Comparison of ENCODE assay signal across 9 cellular contexts in the genomic region with DNA sequence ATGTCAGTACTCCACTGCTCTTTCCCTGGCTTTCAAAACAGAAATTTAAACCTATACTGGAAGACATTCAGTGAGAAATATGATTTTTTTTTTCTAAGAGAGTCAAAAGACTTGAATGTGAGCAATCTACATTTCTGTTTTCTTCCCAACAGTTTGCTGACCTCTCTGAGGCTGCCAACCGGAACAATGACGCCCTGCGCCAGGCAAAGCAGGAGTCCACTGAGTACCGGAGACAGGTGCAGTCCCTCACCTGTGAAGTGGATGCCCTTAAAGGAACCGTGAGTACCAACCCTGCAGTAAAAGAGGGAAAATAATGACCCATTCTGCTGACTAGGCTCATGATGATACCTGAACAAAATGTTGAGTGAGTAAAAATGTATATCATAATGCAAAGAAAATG. TPM values are rescaled to one million over a fixed set of nuclear protein-coding genes. Genes with fewer than 3 reads are reported as not detected.
DNase-seq lines count a peak whose midpoint lies in the region; ATAC-seq and TF ChIP-seq lines count a peak whose summit lies in the region.
"Had no signal": no experiment of that assay in that cellular context is flagged by ENCODE, and none has a peak within 500 bp of the region (broad histone marks: within the 10 kb centered on the region; RNA-seq: fewer than 3 reads in every experiment).

No MANE protein-coding gene starts in this region.

- peak overlapping the region in 3 of 4 donors; percentile 30 to 78 (median 74) for H3K4me3 Mint-ChIP-seq in CD4-positive, CD25-positive, alpha-beta regulatory T cell
- peak overlapping the region in 1 of 3 donors; percentile 25 for H3K4me3 Mint-ChIP-seq in T-cell

- H2AFZ ChIP-seq in fibroblast of lung (ENCODE audit: low read length) = no peak overlapping the region

- no peak overlapping the region for H3K4me3 ChIP-seq in CD4-positive, CD25-positive, alpha-beta regulatory T cell (ENCODE audit: low read depth, low read length)
- H3K4me3 ChIP-seq in fibroblast of lung (replicated peaks in 1 of 4; ENCODE audit: control extremely low read depth in 1 of 4, insufficient read depth in 1 of 4, low read depth in 3 of 4, low read length in 4 of 4) (peak overlapping the region; percentile 14 to 100 (median 26)), skeletal muscle cell (ENCODE audit: low read depth, low read length) (peak overlapping the region; percentile 97), lower leg skin (ENCODE audit: low read depth, poor library complexity, severe bottlenecking) (no peak overlapping the region), dorsolateral prefrontal cortex (peak overlapping the region in 15 of 59 donors; percentile 4 to 79 (median 62))

- H4K20me1 ChIP-seq in fibroblast of lung (ENCODE audit: control insufficient read depth, extremely low read depth, insufficient read depth, low read length) = peaks cover 23% of the 10 kb centered on the region

- H3K9me3 Mint-ChIP-seq in CD4-positive, CD25-positive, alpha-beta regulatory T cell = peaks cover 0 to 2% (median 0%) of the 10 kb centered on the region in 7 donors
- no peaks in the 10 kb centered on the region for H3K9me3 Mint-ChIP-seq in T-cell

- peak overlapping the region; percentile 71 for H3K4me2 ChIP-seq in fibroblast of lung (ENCODE audit: extremely low read depth, insufficient read depth, low read length)

- peaks cover 55% of the 10 kb centered on the region for H3K4me1 ChIP-seq in CD4-positive, CD25-positive, alpha-beta regulatory T cell (ENCODE audit: control insufficient read depth, insufficient read depth, low read length, poor library complexity, severe bottlenecking)
- peaks cover 10% of the 10 kb centered on the region for H3K4me1 ChIP-seq in fibroblast of lung (ENCODE audit: control insufficient read depth, extremely low read depth, insufficient read depth, low read length)

- CTCF ChIA-PET in T-cell (lab: Charles Lee) = no interaction called here

- peak overlapping the region; percentile 48 for H3K9ac ChIP-seq in fibroblast of lung (ENCODE audit: insufficient read depth, low read length)

- H3K36me3 Mint-ChIP-seq in CD4-positive, CD25-positive, alpha-beta regulatory T cell = peaks cover 44% of the 10 kb centered on the region
- H3K36me3 Mint-ChIP-seq in T-cell = peaks cover 58% of the 10 kb centered on the region

- no peak for TF ChIP-seq POLR2A in lower leg skin (IDR thresholded peaks at IDR 0.05)

- H3K27me3 ChIP-seq in CD4-positive, CD25-positive, alpha-beta regulatory T cell (ENCODE audit: control insufficient read depth, insufficient read depth, low read length) = no peaks in the 10 kb centered on the region
- no peaks in the 10 kb centered on the region for H3K27me3 ChIP-seq in fibroblast of lung (ENCODE audit: control insufficient read depth, insufficient read depth, low read length)
- peaks cover 0 to 80% (median 44%) of the 10 kb centered on the region in 45 donors for H3K27me3 ChIP-seq in dorsolateral prefrontal cortex

- WGBS in lower leg skin, 2 donors = 67 to 71% methylated on average over 5 of the region's 5 CpGs

- no peak for DNase-seq in CD4-positive, CD25-positive, alpha-beta regulatory T cell
- no peak for DNase-seq in T-cell
- no peak for DNase-seq in fibroblast of lung (ENCODE audit: low read depth in 2 of 2)
- no peak for DNase-seq in skeletal muscle cell (ENCODE audit: low read depth)
- no peak for DNase-seq in activated CD4-positive, CD25-positive, alpha-beta regulatory T cell (lab: John Stamatoyannopoulos, UW)
- DNase-seq in lower leg skin (ENCODE audit: low spot score in 2 of 2) = no peak
- no peak for DNase-seq in dorsolateral prefrontal cortex
- DNase-seq: NCI-H2081 had no signal

- intact Hi-C loops in lower leg skin (cut with DNase I; ENCODE audit: low total_unique reads) (no loop called here), dorsolateral prefrontal cortex (cut with DNase I) (no loop called here)

- no peak for ATAC-seq in CD4-positive, CD25-positive, alpha-beta regulatory T cell (ENCODE audit: low read depth in 2 of 2)
- no peak for ATAC-seq in T-cell (replicated peaks in 1 of 4)
- ATAC-seq in HG02852 (IDR thresholded peaks at IDR 0.05; ENCODE audit: unreplicated experiment) = no peak

- TF ChIP-seq CTCF in fibroblast of lung (conservative IDR thresholded peaks at IDR 0.05 in 1 of 2, IDR thresholded peaks at IDR 0.05 in 1 of 2; ENCODE audit: low read depth in 1 of 2, low read length in 2 of 2) (no peak), lower leg skin (IDR thresholded peaks at IDR 0.05) (no peak), dorsolateral prefrontal cortex (IDR thresholded peaks at IDR 0.05 in 54 of 56, conservative IDR thresholded peaks at IDR 0.05 in 2 of 56; ENCODE audit: low read depth in 1 of 56, partially characterized antibody in 56 of 56) (no peak)

- peaks cover 6% of the 10 kb centered on the region for H3K27me3 Mint-ChIP-seq in CD4-positive, CD25-positive, alpha-beta regulatory T cell
- no peaks in the 10 kb centered on the region for H3K27me3 Mint-ChIP-seq in T-cell

- H3K27ac Mint-ChIP-seq in CD4-positive, CD25-positive, alpha-beta regulatory T cell = peak overlapping the region; percentile 74 to 81 (median 74)
- H3K27ac Mint-ChIP-seq in T-cell = peak overlapping the region; percentile 63 to 86

- no peaks in the 10 kb centered on the region for H3K9me3 ChIP-seq in CD4-positive, CD25-positive, alpha-beta regulatory T cell (ENCODE audit: control insufficient read depth in 2 of 2, low read length in 2 of 2)
- no peaks in the 10 kb centered on the region for H3K9me3 ChIP-seq in fibroblast of lung (ENCODE audit: control insufficient read depth, insufficient read depth, low read depth, low read length)

- H3K36me3 ChIP-seq in CD4-positive, CD25-positive, alpha-beta regulatory T cell (ENCODE audit: control insufficient read depth, insufficient read depth, low read length) = peaks cover 73% of the 10 kb centered on the region
- peaks cover 27% of the 10 kb centered on the region for H3K36me3 ChIP-seq in fibroblast of lung (ENCODE audit: control insufficient read depth, insufficient read depth, low read length)

- peaks cover 24 to 61% (median 44%) of the 10 kb centered on the region in 4 donors for H3K4me1 Mint-ChIP-seq in CD4-positive, CD25-positive, alpha-beta regulatory T cell
- H3K4me1 Mint-ChIP-seq in T-cell = peaks cover 45 to 58% (median 57%) of the 10 kb centered on the region in 3 donors

- peak overlapping the region; percentile 95 for H3K27ac ChIP-seq in CD4-positive, CD25-positive, alpha-beta regulatory T cell (ENCODE audit: insufficient read depth, low read length, poor library complexity, severe bottlenecking)
- no peak overlapping the region for H3K27ac ChIP-seq in fibroblast of lung (ENCODE audit: insufficient read depth, low read length)
- H3K27ac ChIP-seq in dorsolateral prefrontal cortex = peak overlapping the region in 7 of 59 donors; percentile 23 to 71 (median 59)

- H3K79me2 ChIP-seq in fibroblast of lung (ENCODE audit: control insufficient read depth, insufficient read depth, low read length) = peaks cover 58% of the 10 kb centered on the region

- POLR2A ChIA-PET in T-cell (lab: Charles Lee) = interaction anchor here in 1 of 2 donors (0.6 kb wide), 1 partner anchor 306 kb away, joined by 6 read pairs; no protein-coding TSS in a partner anchor

RNA-seq across cellular contexts. Expression of gene VIM, which starts 6.5 kb away (rescaled TPM):
- 1,005 TPM for total RNA-seq in CD4-positive, CD25-positive, alpha-beta regulatory T cell
- polyA plus RNA-seq in CD4-positive, CD25-positive, alpha-beta regulatory T cell = 100 to 1,000 TPM; 430 to 556 (median 487) TPM
- total RNA-seq in T-cell (1,000 to 10,000 TPM in 4 of 5 donors, 100 to 1,000 TPM in 1; 704 to 1,632 (median 1,212) TPM), fibroblast of lung (4,550 and 7,192 TPM in 2 replicates), lower leg skin (1,000 to 10,000 TPM in 3 of 4 donors, 100 to 1,000 TPM in 1; 891 to 2,288 (median 1,243) TPM), dorsolateral prefrontal cortex (100 to 1,000 TPM in 119 of 120 experiments, 10 to 100 TPM in 1; 77.3 to 917 (median 230) TPM)
- 4,882 and 6,609 TPM in 2 replicates for polyA plus RNA-seq in fibroblast of lung
- polyA plus RNA-seq in fibroblast of lung (2012) = 5,279 and 8,158 TPM in 2 replicates
- 3,855 and 6,261 TPM in 2 replicates for polyA minus RNA-seq in fibroblast of lung (ENCODE audit: low replicate concordance)

RNA-seq across cellular contexts. Expression of gene TRDMT1, which starts 33.1 kb away (rescaled TPM):
- 12.2 TPM for total RNA-seq in CD4-positive, CD25-positive, alpha-beta regulatory T cell
- 1 to 10 TPM; 5.8 to 8.6 (median 7.2) TPM for polyA plus RNA-seq in CD4-positive, CD25-positive, alpha-beta regulatory T cell
- total RNA-seq in T-cell (10 to 100 TPM; 14.1 to 22.6 (median 20.5) TPM), fibroblast of lung (4.4 and 5.8 TPM in 2 replicates), lower leg skin (1 to 10 TPM; 3.9 to 4.5 (median 4.1) TPM), dorsolateral prefrontal cortex (10 to 100 TPM in 85 of 120 experiments, 1 to 10 TPM in 35; 7.3 to 21.5 (median 11.3) TPM)
- 6.0 and 7.0 TPM in 2 replicates for polyA plus RNA-seq in fibroblast of lung
- polyA plus RNA-seq in fibroblast of lung (2012) = 4.3 and 4.5 TPM in 2 replicates
- polyA minus RNA-seq in fibroblast of lung (ENCODE audit: low replicate concordance) = 0.79 and 2.6 TPM in 2 replicates

Comparison
In these comparisons a context has a peak if more than half of its experiments do, and no peak if none do; other contexts are left out.
1. H3K4me3 ChIP-seq: peak in fibroblast of lung (4 of 4) and skeletal muscle cell (single experiment); none in CD4-positive, CD25-positive, alpha-beta regulatory T cell (single experiment) and lower leg skin (single experiment).